ENCODE assay signal across 8 cellular contexts in genomic region chr4:40196724-40197281, GRCh38. TPM values are rescaled to one million over a fixed set of nuclear protein-coding genes. Genes with fewer than 3 reads are reported as not detected.
DNase-seq lines count a peak whose midpoint lies in the region; ATAC-seq, FAIRE-seq and TF ChIP-seq lines count a peak whose summit lies in the region.

RHOH (plus strand) TSS chr4:40197031; CDS start chr4:40243387, 46,356 bp downstream.

- no peaks in the 10 kb centered on the region for H3K36me3 ChIP-seq in K562 (ENCODE audit: control insufficient read depth, insufficient read depth, low read length)

- TF ChIP-seq POLR2A in K562 (conservative IDR thresholded peaks at IDR 0.05) = peak; percentile 57

- H3K4me3 ChIP-seq in K562 = peak within 1 kb of the TSS; percentile 50

- no peaks in the 10 kb centered on the region for H3K9me3 ChIP-seq in K562 (replicated peaks; ENCODE audit: control insufficient read depth, insufficient read depth, low read depth, low read length)

- peak; percentile 16; the same call in 1 of the 2 replicates for TF ChIP-seq EP300 in K562 (IDR thresholded peaks at IDR 0.05; ENCODE audit: low read length)

- DNase-seq in T-helper 2 cell = peak; percentile 28 to 91 (median 70)
- peak in 1 of 4 experiments; percentile 69 for DNase-seq in K562 (ENCODE audit: extremely low read depth in 1 of 4, low spot score in 3 of 4)
- DNase-seq in stimulated activated CD4-positive, alpha-beta T cell treated with anti-CD3 and anti-CD28 coated beads, Interleukin-15, amount 100 ng/mL, for 48 hours (ENCODE audit: low read depth in 2 of 2) = peak; percentile 62 to 74
- no peak for DNase-seq in SHP77 (lab: John Stamatoyannopoulos, UW)
- no peak for DNase-seq in Ammon's horn (ENCODE audit: low spot score)
- no peak for DNase-seq in NCI-H2081 (lab: John Stamatoyannopoulos, UW)

- H3K4me2 ChIP-seq in K562 (ENCODE audit: insufficient read depth, low read length) = peak within 1 kb of the TSS; percentile 90

- peak within 1 kb of the TSS; percentile 85 for H3K27ac ChIP-seq in K562 (ENCODE audit: extremely low read depth, low read depth, low read length)

- CTCF ChIA-PET in K562 (lab: Yijun Ruan, JAX; ENCODE audit: low intra/inter-chr PET ratio) = no interaction called here

- intact Hi-C loops in K562 (cut with micrococcal nuclease) = no loop called here

- BruUV-seq in K562 (replicated peaks; lab: Mats Ljungman, UMichigan) = no TSS peak

- in situ Hi-C loops in K562 (cut with MboI) = no loop called here

- POLR2A ChIA-PET in K562 (lab: Yijun Ruan, JAX) = interaction anchor here (0.8 kb wide), 1 partner anchor 13 kb away, joined by 3 read pairs; no protein-coding TSS in a partner anchor

- H3K9ac ChIP-seq in K562 (ENCODE audit: insufficient read depth in 1 of 2, low read depth in 2 of 2, low read length in 2 of 2) = peak within 1 kb of the TSS; percentile 83; a peak in 3 of 4 replicates

- H3K27me3 ChIP-seq in K562 (ENCODE audit: control insufficient read depth in 2 of 2, insufficient read depth in 2 of 2, low read length in 2 of 2) = no peaks in the 10 kb centered on the region

- H3K79me2 ChIP-seq in K562 (ENCODE audit: control insufficient read depth, insufficient read depth, low read length) = peaks cover 51% of the 10 kb centered on the region

- H3K9me1 ChIP-seq in K562 (ENCODE audit: control insufficient read depth, insufficient read depth, low read length) = no peaks in the 10 kb centered on the region

- peak; percentile 19 for ATAC-seq in GM21515 (IDR thresholded peaks at IDR 0.05; ENCODE audit: unreplicated experiment)
- ATAC-seq in K562 = peak; percentile 5
- no peak for ATAC-seq in GM19351 (IDR thresholded peaks at IDR 0.05; ENCODE audit: unreplicated experiment)

- no peak for TF ChIP-seq CTCF in K562 (IDR thresholded peaks at IDR 0.05 in 2 of 3, conservative IDR thresholded peaks at IDR 0.05 in 1 of 3; ENCODE audit: insufficient read depth in 2 of 3, low read depth in 1 of 3, low read length in 3 of 3)

- H4K20me1 ChIP-seq in K562 (replicated peaks; ENCODE audit: control insufficient read depth, insufficient read depth, low read length) = no peaks in the 10 kb centered on the region

- WGBS in K562 (ENCODE audit: insufficient coverage, low coverage, missing lambda C conversion rate) = 3% methylated on average over 14 of the region's 14 CpGs

- peaks cover 37 to 48% of the 10 kb centered on the region in 2 experiments for H3K4me1 ChIP-seq in K562 (replicated peaks in 1 of 2; ENCODE audit: control insufficient read depth in 2 of 2, insufficient read depth in 2 of 2, low read length in 2 of 2)

- peak; percentile 70 for FAIRE-seq in K562 (lab: Jason Lieb, UNC)

- no peak for TF ChIP-seq RAD21 in K562 (CRISPR knock-in tag; conservative IDR thresholded peaks at IDR 0.05 in 1 of 2, IDR thresholded peaks at IDR 0.05 in 1 of 2)

- peak within 1 kb of the TSS; percentile 93 for H2AFZ ChIP-seq in K562 (ENCODE audit: low read depth, low read length)

TF ChIP-seq in K562, 482 proteins besides CTCF, POLR2A, EP300 and RAD21 (continues in another document):
- peak in 1 of 2 experiments; percentile 24 for TF ChIP-seq AFF1 (IDR thresholded peaks at IDR 0.05; ENCODE audit: low read depth in 1 of 2, partially characterized antibody in 2 of 2)
- TF ChIP-seq RNF2 (IDR thresholded peaks at IDR 0.05) = no peak
- peak; percentile 87 for TF ChIP-seq PRDM10 (IDR thresholded peaks at IDR 0.05; ENCODE audit: partially characterized antibody)
- no peak for TF ChIP-seq ILK (tag; IDR thresholded peaks at IDR 0.05; ENCODE audit: borderline replicate concordance, low read depth)
- TF ChIP-seq MTA3 (IDR thresholded peaks at IDR 0.05; ENCODE audit: borderline replicate concordance) = 0 out of 2 replicates have a peak, but pooled peaks have one; percentile 32
- TF ChIP-seq ATF7 (IDR thresholded peaks at IDR 0.05) = peak; percentile 23; the same call in 1 of the 2 replicates
- TF ChIP-seq CHD1 (IDR thresholded peaks at IDR 0.05; ENCODE audit: low read length) = no peak
- 0 out of 2 replicates have a peak, but pooled peaks have one; percentile 37 for TF ChIP-seq ZNF766 (CRISPR knock-in tag; conservative IDR thresholded peaks at IDR 0.05)
- TF ChIP-seq GTF2B (IDR thresholded peaks at IDR 0.05; ENCODE audit: extremely low read depth, insufficient read length) = no peak
- no peak for TF ChIP-seq LARP7 (IDR thresholded peaks at IDR 0.05)
- no peak for TF ChIP-seq SMAD2 (IDR thresholded peaks at IDR 0.05; ENCODE audit: low read depth, low read length)

RNA-seq across cellular contexts. Expression of gene RHOH, which starts in this region (rescaled TPM):
- total RNA-seq in K562 (2011; cell fraction: chromatin; rRNA removed; ENCODE audit: low replicate concordance) = 11.2 and 13.2 TPM in 2 replicates
- 5.3 and 7.5 TPM in 2 replicates for total RNA-seq in K562 (2011; cell fraction: nucleolus; rRNA removed)
- total RNA-seq in K562 (2011; cell fraction: nucleoplasm; rRNA removed) = 13.0 and 13.2 TPM in 2 replicates
- 15.8 and 20.3 TPM in 2 replicates for total RNA-seq in K562 (2014; rRNA removed)
- total RNA-seq in K562 (2014; rRNA removed; fragmentation: Illumina TruSeq; extraction: Trizol) = 18.1 and 19.0 TPM in 2 replicates
- total RNA-seq in K562 (2015; rRNA removed; fragmentation: Illumina TruSeq; extraction: Trizol) = 17.3 and 17.4 TPM in 2 replicates
- 24.0 and 26.3 TPM in 2 replicates for total RNA-seq in K562 (2021)
- 1.4 and 14.3 TPM in 2 replicates for polyA plus RNA-seq in K562 (2011; rRNA removed)
- 1.2 and 10.9 TPM in 2 replicates for polyA plus RNA-seq in K562 (2011; cell fraction: cytosol; rRNA removed)
- 1.3 and 6.8 TPM in 2 replicates for polyA plus RNA-seq in K562 (2011; cell fraction: nucleus; rRNA removed)
- polyA plus RNA-seq in K562 (2012) = 25.9 and 68.3 TPM in 2 replicates
- polyA plus RNA-seq in K562 (2014; fragmentation: Illumina TruSeq; extraction: Trizol) = 25.5 and 26.7 TPM in 2 replicates
- 10 to 100 TPM; 27.2 to 37.7 TPM for polyA plus RNA-seq in K562 (2014; fragmentation: Nextera tagmentation; extraction: Ambion mirVana)
- polyA plus RNA-seq in K562 (2014; rRNA removed) = 23.2 and 32.5 TPM in 2 replicates
- polyA minus RNA-seq in K562 (2011; rRNA and poly(A)+ RNA removed) = 1.8 and 13.2 TPM in 2 replicates
- 0.91 and 4.9 TPM in 2 replicates for polyA minus RNA-seq in K562 (2011; cell fraction: cytosol; rRNA and poly(A)+ RNA removed)
- 0.89 and 6.3 TPM in 2 replicates for polyA minus RNA-seq in K562 (2011; cell fraction: nucleus; rRNA and poly(A)+ RNA removed)

Comparison
In these comparisons a context has a peak if more than half of its experiments do, and no peak if none do; other contexts are left out.
1. DNase-seq: peak in T-helper 2 cell (5 of 5) and stimulated activated CD4-positive, alpha-beta T cell treated with anti-CD3 and anti-CD28 coated beads, Interleukin-15, amount 100 ng/mL, for 48 hours (2 of 2); none in SHP77 (0 of 2), Ammon's horn (single experiment) and NCI-H2081 (0 of 2).